ENCODE assay signal across 25 cellular contexts in the genomic region with DNA sequence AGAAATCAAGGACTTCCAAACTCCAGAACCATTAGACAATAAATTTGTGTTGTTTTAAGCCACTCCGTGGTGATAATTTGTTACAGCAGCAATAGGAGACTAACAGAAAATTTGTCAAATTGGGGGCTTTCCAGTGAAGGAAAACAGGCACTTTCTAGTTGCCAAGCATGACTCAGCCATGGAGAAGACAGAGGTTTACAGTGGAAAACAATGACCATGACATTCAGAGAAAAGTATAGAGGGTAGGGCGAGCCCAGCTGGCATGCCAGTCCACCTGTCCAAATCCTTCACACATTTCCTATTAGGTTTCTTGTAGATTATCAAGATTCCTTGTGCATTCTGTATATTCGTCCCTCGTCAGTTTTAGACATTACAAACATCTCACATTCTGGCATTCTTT. TPM values are rescaled to one million over a fixed set of nuclear protein-coding genes. Genes with fewer than 3 reads are reported as not detected.
A peak's percentile ranks its signal among the peaks of the same experiment; 100 is the strongest.
DNase-seq lines count a peak whose midpoint lies in the region; ATAC-seq, FAIRE-seq and TF ChIP-seq lines count a peak whose summit lies in the region.
"Had no signal": no experiment of that assay in that cellular context is flagged by ENCODE, and none has a peak within 500 bp of the region (broad histone marks: within the 10 kb centered on the region; RNA-seq: fewer than 3 reads in every experiment).

No MANE protein-coding gene starts in this region.

- no peaks in the 10 kb centered on the region for H3K36me3 Mint-ChIP-seq in MCF 10A (ENCODE audit: insufficient read depth, unreplicated experiment)
- H3K36me3 Mint-ChIP-seq in astrocyte (ENCODE audit: low read depth, unreplicated experiment) = peaks cover 3% of the 10 kb centered on the region
- H3K36me3 Mint-ChIP-seq in naive thymus-derived CD4-positive, alpha-beta T cell = peaks cover 0 to 4% (median 0%) of the 10 kb centered on the region in 5 donors

- no peak for FAIRE-seq in astrocyte (lab: Jason Lieb, UNC)
- FAIRE-seq: A549 had no signal

- TF ChIP-seq CTCF in mammary epithelial cell (conservative IDR thresholded peaks at IDR 0.05 in 1 of 2, IDR thresholded peaks at IDR 0.05 in 1 of 2; ENCODE audit: extremely low read depth in 1 of 2, insufficient read depth in 1 of 2, low read depth in 1 of 2, low read length in 2 of 2) (no peak), MCF 10A (IDR thresholded peaks at IDR 0.05; ENCODE audit: unreplicated experiment) (no peak), astrocyte (IDR thresholded peaks at IDR 0.05; ENCODE audit: insufficient read depth, low read depth, low read length) (no peak)

- H3K4me1 Mint-ChIP-seq in MCF 10A (ENCODE audit: insufficient read depth, unreplicated experiment) (peaks cover 16% of the 10 kb centered on the region), astrocyte (ENCODE audit: low read depth, unreplicated experiment) (peaks cover 34% of the 10 kb centered on the region)
- no peaks in the 10 kb centered on the region for H3K4me1 Mint-ChIP-seq in naive thymus-derived CD4-positive, alpha-beta T cell

- H3K4me3 Mint-ChIP-seq in MCF 10A (ENCODE audit: unreplicated experiment) (no peak overlapping the region), astrocyte (ENCODE audit: unreplicated experiment) (no peak overlapping the region)
- H3K4me3 Mint-ChIP-seq in naive thymus-derived CD4-positive, alpha-beta T cell = no peak overlapping the region

- H3K27me3 ChIP-seq in mammary epithelial cell (ENCODE audit: insufficient read depth, low read length) (no peaks in the 10 kb centered on the region), astrocyte (ENCODE audit: insufficient read depth, low read length) (no peaks in the 10 kb centered on the region)
- H3K27me3 ChIP-seq in naive thymus-derived CD4-positive, alpha-beta T cell (ENCODE audit: control insufficient read depth in 2 of 2, insufficient read depth in 2 of 2, low read length in 2 of 2) = no peaks in the 10 kb centered on the region
- H3K27me3 ChIP-seq: BE2C, Peyer's patch had no signal

- H3K27me3 Mint-ChIP-seq in MCF 10A (ENCODE audit: insufficient read depth, unreplicated experiment) = no peaks in the 10 kb centered on the region
- peaks cover 17% of the 10 kb centered on the region for H3K27me3 Mint-ChIP-seq in astrocyte (ENCODE audit: low read depth, unreplicated experiment)
- H3K27me3 Mint-ChIP-seq in naive thymus-derived CD4-positive, alpha-beta T cell = peaks cover 6 to 17% (median 16%) of the 10 kb centered on the region in 5 donors

- 82% methylated on average over 4 of the region's 4 CpGs for WGBS in mammary epithelial cell (ENCODE audit: low coverage, missing lambda C conversion rate)

- H3K36me3 ChIP-seq in mammary epithelial cell (ENCODE audit: insufficient read depth, low read length) (no peaks in the 10 kb centered on the region), astrocyte (ENCODE audit: insufficient read depth, low read length) (no peaks in the 10 kb centered on the region)
- no peaks in the 10 kb centered on the region for H3K36me3 ChIP-seq in naive thymus-derived CD4-positive, alpha-beta T cell (ENCODE audit: control insufficient read depth in 2 of 3, insufficient read depth in 3 of 3, low read length in 3 of 3)
- H3K36me3 ChIP-seq: BE2C, Peyer's patch had no signal

- no peak for ATAC-seq in GM21619 (IDR thresholded peaks at IDR 0.05; ENCODE audit: unreplicated experiment)
- ATAC-seq in naive thymus-derived CD4-positive, alpha-beta T cell = no peak
- ATAC-seq: A549, Right ventricle myocardium inferior had no signal

- H3K27ac Mint-ChIP-seq in MCF 10A (ENCODE audit: low read depth, unreplicated experiment) (no peak overlapping the region), astrocyte (ENCODE audit: unreplicated experiment) (no peak overlapping the region)
- H3K27ac Mint-ChIP-seq in naive thymus-derived CD4-positive, alpha-beta T cell = no peak overlapping the region

- DNase-seq in mammary epithelial cell (peak; percentile 9), MCF 10A (ENCODE audit: unreplicated experiment) (no peak), astrocyte (ENCODE audit: low read depth) (peak; percentile 15), kidney tubule cell (ENCODE audit: low spot score) (peak; percentile 57), Kasumi-1 (lab: John Stamatoyannopoulos, UW) (no peak)
- DNase-seq in effector CD4-positive, alpha-beta T cell = no peak
- no peak for DNase-seq in naive thymus-derived CD4-positive, alpha-beta T cell
- DNase-seq: BE2C, DMS79, GOT3, HCEC 1CT, KBM-7, NCI-H1694 treated with DMSO at 0.1 percent for 48 hours, NCI-H2081 treated with DMSO at 0.1 percent for 48 hours, NCI-H2171 treated with DMSO at 0.1 percent for 48 hours, NCI-H446, NCI-H526, Peyer's patch had no signal

- dilution Hi-C loops in mammary epithelial cell (cut with HindIII; ENCODE audit: low sequenced_read_pairs) = no loop called here

- H3K27ac ChIP-seq in mammary epithelial cell (ENCODE audit: insufficient read depth, low read depth, low read length) = no peak overlapping the region
- no peak overlapping the region for H3K27ac ChIP-seq in astrocyte (ENCODE audit: low read depth, low read length)
- H3K27ac ChIP-seq in naive thymus-derived CD4-positive, alpha-beta T cell (ENCODE audit: low read depth, low read length) = no peak overlapping the region
- H3K27ac ChIP-seq: A549, HL-60, Peyer's patch had no signal

- in situ Hi-C loops in mammary epithelial cell (cut with MboI; ENCODE audit: low sequenced_read_pairs in 2 of 2) = no loop called here

- POLR2A ChIA-PET in MCF 10A (lab: Yijun Ruan, JAX) = no interaction called here
- POLR2A ChIA-PET in naive thymus-derived CD4-positive, alpha-beta T cell (lab: Charles Lee) = no interaction called here

- H3K4me3 ChIP-seq in mammary epithelial cell (replicated peaks in 1 of 3; ENCODE audit: insufficient read depth in 1 of 3, low read depth in 2 of 3, low read length in 3 of 3) (no peak overlapping the region), astrocyte (ENCODE audit: insufficient read depth, low read depth, low read length) (no peak overlapping the region)
- no peak overlapping the region for H3K4me3 ChIP-seq in naive thymus-derived CD4-positive, alpha-beta T cell (ENCODE audit: low read length)
- H3K4me3 ChIP-seq: A549, Peyer's patch had no signal

- BruUV-seq in mammary epithelial cell (replicated peaks; lab: Mats Ljungman, UMichigan) (no TSS peak), MCF 10A (replicated peaks; lab: Mats Ljungman, UMichigan) (no TSS peak)

- H2AFZ ChIP-seq in mammary epithelial cell (ENCODE audit: low read depth, low read length) (no peak overlapping the region), astrocyte (ENCODE audit: low read depth, low read length) (no peak overlapping the region)

- H3K79me2 ChIP-seq in mammary epithelial cell (ENCODE audit: insufficient read depth, low read length) = no peaks in the 10 kb centered on the region
- no peaks in the 10 kb centered on the region for H3K79me2 ChIP-seq in astrocyte (ENCODE audit: insufficient read depth, low read length)

- no peak overlapping the region for H3K9ac ChIP-seq in mammary epithelial cell (ENCODE audit: insufficient read depth, low read length)
- H3K9ac ChIP-seq in astrocyte (ENCODE audit: low read length) = no peak overlapping the region

- H3K9me3 ChIP-seq in mammary epithelial cell (replicated peaks; ENCODE audit: insufficient read depth, low read length) = no peaks in the 10 kb centered on the region
- no peaks in the 10 kb centered on the region for H3K9me3 ChIP-seq in astrocyte (ENCODE audit: insufficient read depth, low read depth, low read length)
- no peaks in the 10 kb centered on the region for H3K9me3 ChIP-seq in naive thymus-derived CD4-positive, alpha-beta T cell (ENCODE audit: control insufficient read depth in 2 of 3, low read length in 3 of 3)
- H3K9me3 ChIP-seq: A549, BE2C, Peyer's patch had no signal

- H3K4me1 ChIP-seq in mammary epithelial cell (ENCODE audit: insufficient read depth, low read length) (peaks cover 30% of the 10 kb centered on the region), astrocyte (ENCODE audit: insufficient read depth, low read length) (peaks cover 18% of the 10 kb centered on the region)
- no peaks in the 10 kb centered on the region for H3K4me1 ChIP-seq in naive thymus-derived CD4-positive, alpha-beta T cell (ENCODE audit: control insufficient read depth in 2 of 2, insufficient read depth in 2 of 2, low read length in 2 of 2)
- H3K4me1 ChIP-seq: A549, BE2C, Peyer's patch had no signal

- H4K20me1 ChIP-seq in mammary epithelial cell (ENCODE audit: insufficient read depth, low read length) (no peaks in the 10 kb centered on the region), astrocyte (ENCODE audit: insufficient read depth, low read length) (no peaks in the 10 kb centered on the region)

- intact Hi-C loops in mammary epithelial cell (cut with micrococcal nuclease) (no loop called here), MCF 10A (cut with micrococcal nuclease) (no loop called here)
- intact Hi-C loops in naive thymus-derived CD4-positive, alpha-beta T cell (cut with micrococcal nuclease) = no loop called here

- no peak overlapping the region for H3K4me2 ChIP-seq in mammary epithelial cell (ENCODE audit: insufficient read depth, low read depth, low read length)
- H3K4me2 ChIP-seq in astrocyte (ENCODE audit: low read length) = no peak overlapping the region
- H3K4me2 ChIP-seq: A549 had no signal

- H3K9me3 Mint-ChIP-seq in MCF 10A (ENCODE audit: unreplicated experiment) (no peaks in the 10 kb centered on the region), astrocyte (ENCODE audit: unreplicated experiment) (peaks cover 9% of the 10 kb centered on the region)
- H3K9me3 Mint-ChIP-seq in naive thymus-derived CD4-positive, alpha-beta T cell = peaks cover 0 to 24% (median 4%) of the 10 kb centered on the region in 11 donors

- CTCF ChIA-PET in mammary epithelial cell (lab: Charles Lee; ENCODE audit: low non-redundant PET) = no interaction called here
- CTCF ChIA-PET in MCF 10A (lab: Yijun Ruan, JAX) = interaction anchor here (0.6 to 1.0 kb wide), 2 partner anchors 60 to 441 kb away, joined by 3 to 4 read pairs; no protein-coding TSS in a partner anchor
- CTCF ChIA-PET in naive thymus-derived CD4-positive, alpha-beta T cell (lab: Charles Lee) = no interaction called here

RNA-seq across cellular contexts. Expression of gene SLCO2A1, which starts 24.9 kb away (rescaled TPM):
- total RNA-seq in mammary epithelial cell (1 to 10 TPM in 1 of 2 donors, under 1 TPM in 1; 0.38 to 2.2 TPM), MCF 10A (2022) (0.59 and 1.0 TPM in 2 replicates), astrocyte (2.1 and 2.2 TPM in 2 replicates)
- 0.83 TPM for polyA plus RNA-seq in mammary epithelial cell
- polyA minus RNA-seq in mammary epithelial cell = 0.52 TPM
- total RNA-seq in naive thymus-derived CD4-positive, alpha-beta T cell = not detected
- polyA plus RNA-seq in naive thymus-derived CD4-positive, alpha-beta T cell = not detected
- total RNA-seq: HT-29, OCI-LY7, SK-MEL-5 had no signal

Comparison
In these comparisons a context has a peak if more than half of its experiments do, and no peak if none do; other contexts are left out.
1. DNase-seq: peak in mammary epithelial cell (single experiment), astrocyte (single experiment) and kidney tubule cell (single experiment); none in MCF 10A (single experiment), effector CD4-positive, alpha-beta T cell (single experiment), Kasumi-1 (0 of 2) and naive thymus-derived CD4-positive, alpha-beta T cell (0 of 9).